Comparison of ENCODE assay signal across 6 cellular contexts in the genomic region with DNA sequence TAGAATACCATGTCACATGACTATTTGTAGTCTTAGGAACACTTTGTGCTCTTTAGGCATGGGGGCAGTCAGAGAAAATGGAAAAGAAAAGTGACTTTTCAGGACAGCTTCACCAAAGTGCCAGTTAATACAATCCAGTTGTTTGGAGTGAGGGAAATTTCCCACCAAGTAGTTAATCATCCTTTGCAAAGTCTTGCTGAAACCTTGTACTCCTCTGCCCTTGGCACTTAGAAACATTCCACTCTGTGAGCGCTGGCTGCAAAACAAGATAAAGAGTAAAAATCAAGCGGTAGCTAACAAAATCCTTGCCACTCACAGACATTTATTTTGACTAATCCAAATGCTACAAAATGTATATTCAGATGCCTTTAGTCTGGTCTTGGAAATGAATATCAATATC.
"Had no signal": no experiment of that assay in that cellular context is flagged by ENCODE, and none has a peak within 500 bp of the region (broad histone marks: within the 10 kb centered on the region; RNA-seq: fewer than 3 reads in every experiment).

No MANE protein-coding gene starts in this region.

- DNase-seq: IMR-90, KBM-7, KG1 had no signal

- H3K27ac ChIP-seq: HL-60 had no signal

- ATAC-seq: HepG2, K562 had no signal

- H3K4me3 ChIP-seq: K562 had no signal
